26 cellular contexts compared by ENCODE assay signal in genomic region chr15:80735344-80735743, GRCh38. TPM values are rescaled to one million over a fixed set of nuclear protein-coding genes. Genes with fewer than 3 reads are reported as not detected.
DNase-seq lines count a peak whose midpoint lies in the region; ATAC-seq, FAIRE-seq and TF ChIP-seq lines count a peak whose summit lies in the region.
"Had no signal": no experiment of that assay in that cellular context is flagged by ENCODE, and none has a peak within 500 bp of the region (broad histone marks: within the 10 kb centered on the region; RNA-seq: fewer than 3 reads in every experiment).

No MANE protein-coding gene starts in this region.

- H3K4me1 Mint-ChIP-seq in nephron progenitor cell (peaks cover 66% of the 10 kb centered on the region), type B pancreatic cell (ENCODE audit: unreplicated experiment) (peaks cover 43% of the 10 kb centered on the region)
- H3K4me1 Mint-ChIP-seq: CD8-positive, alpha-beta memory T cell had no signal

- H3K27me3 ChIP-seq in H1 (replicated peaks in 1 of 4; ENCODE audit: control insufficient read depth in 3 of 4, extremely low read depth in 1 of 4, insufficient read depth in 3 of 4, low read length in 3 of 4), result no peaks in the 10 kb centered on the region
- H3K27me3 ChIP-seq: BE2C; BLaER1 treated with 17β-estradiol and CSF1 and Interleukin-3, amounts not matched to agents 10 nM and 100 nM had no signal

- H3K27me3 Mint-ChIP-seq in nephron progenitor cell (ENCODE audit: low read depth, poor library complexity), result peaks cover 4% of the 10 kb centered on the region
- H3K27me3 Mint-ChIP-seq in type B pancreatic cell, result no peaks in the 10 kb centered on the region
- H3K27me3 Mint-ChIP-seq: CD4-positive, alpha-beta T cell; CD8-positive, alpha-beta memory T cell had no signal

- no peak for TF ChIP-seq POLR2A in H1 (IDR thresholded peaks at IDR 0.05; ENCODE audit: control extremely low read depth in 1 of 2, low read depth in 2 of 2, low read length in 2 of 2)

- no peaks in the 10 kb centered on the region for H3K23me2 ChIP-seq in H1 (ENCODE audit: low read depth, low read length)

- H3K18ac ChIP-seq in H1 (ENCODE audit: extremely low read depth, low read length), result no peak overlapping the region

- H4K8ac ChIP-seq in H1 (ENCODE audit: extremely low read depth, insufficient read depth, low read length), result 0 out of 2 replicates have a peak overlapping the region, but pooled peaks have one; percentile 21

- H3K4me3 Mint-ChIP-seq in nephron progenitor cell (peak overlapping the region; percentile 19), type B pancreatic cell (peak overlapping the region; percentile 39)
- H3K4me3 Mint-ChIP-seq: CD14-positive monocyte; CD4-positive, alpha-beta T cell; CD8-positive, alpha-beta memory T cell had no signal

- no peak overlapping the region for H3K27ac ChIP-seq in HEK293 (ENCODE audit: extremely low read depth, low read depth, low read length)
- H3K27ac ChIP-seq in H1 (ENCODE audit: low read depth, low read length), result no peak overlapping the region
- H3K27ac ChIP-seq: A549; BLaER1 treated with 17β-estradiol and CSF1 and Interleukin-3, amounts not matched to agents 10 nM and 100 nM; GM23248 had no signal

- H2BK120ac ChIP-seq in H1 (replicated peaks; ENCODE audit: low read depth, low read length), result no peak overlapping the region

- H3K79me2 ChIP-seq in H1 (ENCODE audit: control insufficient read depth in 1 of 2, insufficient read depth in 2 of 2, low read length in 2 of 2), result peaks cover 0 to 11% of the 10 kb centered on the region in 2 experiments; a peak in 1 of 4 replicates

- peak overlapping the region; percentile 81 for H3K27ac Mint-ChIP-seq in nephron progenitor cell
- no peak overlapping the region for H3K27ac Mint-ChIP-seq in type B pancreatic cell
- H3K27ac Mint-ChIP-seq: CD14-positive monocyte; CD4-positive, alpha-beta T cell; CD8-positive, alpha-beta memory T cell had no signal

- H3K36me3 Mint-ChIP-seq in nephron progenitor cell (ENCODE audit: low read depth) (peaks cover 28% of the 10 kb centered on the region), type B pancreatic cell (peaks cover 31% of the 10 kb centered on the region)

- no peak overlapping the region for H2AFZ ChIP-seq in H1 (ENCODE audit: low read length)
- H2AFZ ChIP-seq: GM23248 had no signal

- POLR2A ChIA-PET in HEK293 (lab: Yijun Ruan, JAX), result no interaction called here
- POLR2A ChIA-PET in H1 (lab: Charles Lee; ENCODE audit: partially characterized antibody), result no interaction called here

- 88% methylated on average over 8 of the region's 8 CpGs; no CpG with 5 or more reads in 1 of the 2 experiments for whole genome bisulfite sequencing in H1 (ENCODE audit: extremely low coverage in 1 of 2, insufficient coverage in 1 of 2, insufficient read length in 1 of 2, insufficient replicate concordance in 2 of 2, low coverage in 1 of 2, low lambda C conversion rate in 2 of 2, missing lambda C conversion rate in 1 of 2), 2 experiments

- no peak overlapping the region for H3K4ac ChIP-seq in H1 (replicated peaks; ENCODE audit: insufficient read length, low read depth, low read length)

- ATAC-seq in HG03571 (IDR thresholded peaks at IDR 0.05; ENCODE audit: unreplicated experiment), result no peak
- ATAC-seq: A549, GM12878 had no signal

- no peak overlapping the region for H3K4me2 ChIP-seq in H1 (ENCODE audit: insufficient read depth in 1 of 2, low read depth in 2 of 2, low read length in 2 of 2)
- H3K4me2 ChIP-seq: A549; BLaER1 treated with 17β-estradiol and CSF1 and Interleukin-3, amounts not matched to agents 10 nM and 100 nM had no signal

- no peak overlapping the region for H4K91ac ChIP-seq in H1 (replicated peaks; ENCODE audit: insufficient read length, low read length)

- peaks cover 0 to 1% of the 10 kb centered on the region in 2 experiments for H4K20me1 ChIP-seq in H1 (replicated peaks in 1 of 2; ENCODE audit: control insufficient read depth in 1 of 2, insufficient read depth in 2 of 2, low read length in 2 of 2)

- no peak for TF ChIP-seq RAD21 in H1 (IDR thresholded peaks at IDR 0.05 in 1 of 2, conservative IDR thresholded peaks at IDR 0.05 in 1 of 2; ENCODE audit: low read depth in 2 of 2, low read length in 2 of 2)

- no peak overlapping the region for H3K9ac ChIP-seq in H1 (replicated peaks in 1 of 4; ENCODE audit: extremely low read depth in 1 of 4, low read depth in 3 of 4, low read length in 3 of 4)
- H3K9ac ChIP-seq: BLaER1 treated with 17β-estradiol and CSF1 and Interleukin-3, amounts not matched to agents 10 nM and 100 nM; GM23248 had no signal

- H3K79me1 ChIP-seq in H1 (ENCODE audit: low read depth, low read length), result peaks cover 4% of the 10 kb centered on the region

- H2AK5ac ChIP-seq in H1 (ENCODE audit: low read depth, low read length), result no peak overlapping the region

- CTCF ChIA-PET in HEK293 (lab: Yijun Ruan, JAX), result interaction anchor here (0.7 to 1.2 kb wide), 2 partner anchors 218 to 531 kb away, joined by 4 to 5 read pairs; no protein-coding TSS in a partner anchor
- CTCF ChIA-PET in H1 (lab: Charles Lee; ENCODE audit: partially characterized antibody), result interaction anchor here (0.6 kb wide), 1 partner anchor 223 kb away, joined by 4 read pairs; no protein-coding TSS in a partner anchor

- no peak overlapping the region for H2BK5ac ChIP-seq in H1 (ENCODE audit: low read depth, low read length)

- no peak overlapping the region for H2BK12ac ChIP-seq in H1 (ENCODE audit: low read depth, low read length)

- DNase-seq in H1 (ENCODE audit: low read depth in 1 of 2, low spot score in 2 of 2) (no peak), nephron progenitor cell (peak; percentile 14), type B pancreatic cell (ENCODE audit: extremely low spot score, unreplicated experiment) (no peak), RPMI8226 (no peak)
- DNase-seq in activated CD4-positive, alpha-beta T cell treated with anti-CD3 and anti-CD28 coated beads, Interleukin-2, amount 50 U/mL, for 1 hour, result no peak
- DNase-seq: 8988T; ACHN; AML-193; BE2C; CD4-positive, alpha-beta T cell; CD8-positive, alpha-beta memory T cell; DMS 273 treated with DMSO at 0.1 percent for 48 hours; DMS79; EL; GDM1; GM23248 had no signal

- H4K5ac ChIP-seq in H1 (ENCODE audit: insufficient read length, low read depth, low read length), result no peak overlapping the region

- H3K14ac ChIP-seq in H1 (ENCODE audit: insufficient read length), result no peak overlapping the region

- no peak for TF ChIP-seq EP300 in H1 (IDR thresholded peaks at IDR 0.05; ENCODE audit: borderline replicate concordance in 1 of 2, low read depth in 2 of 2, low read length in 2 of 2)

- TF ChIP-seq CTCF in HEK293 (tag by site-specific recombination; IDR thresholded peaks at IDR 0.05), result no peak
- no peak for TF ChIP-seq CTCF in H1 (IDR thresholded peaks at IDR 0.05; ENCODE audit: control extremely low read depth in 1 of 3, insufficient read depth in 1 of 3, low read depth in 1 of 3, low read length in 3 of 3)
- no peak for TF ChIP-seq CTCF in nephron progenitor cell (IDR thresholded peaks at IDR 0.05)
- no peak for TF ChIP-seq CTCF in type B pancreatic cell (conservative IDR thresholded peaks at IDR 0.05)

- H3K4me3 ChIP-seq in HEK293 (ENCODE audit: low read depth, low read length) (no peak overlapping the region), H1 (ENCODE audit: extremely low read depth in 1 of 4, insufficient read depth in 2 of 4, low read depth in 3 of 4, low read length in 4 of 4) (no peak overlapping the region)
- H3K4me3 ChIP-seq: A549; BLaER1 treated with 17β-estradiol and CSF1 and Interleukin-3, amounts not matched to agents 10 nM and 100 nM; GM12878; GM23248; HAP-1 had no signal

- H2BK15ac ChIP-seq in H1 (ENCODE audit: low read length), result no peak overlapping the region

- H3K23ac ChIP-seq in H1 (ENCODE audit: insufficient read length), result no peak overlapping the region

- H3K9me3 ChIP-seq in HEK293 (ENCODE audit: control insufficient read depth, insufficient read depth, low read depth, low read length) (no peaks in the 10 kb centered on the region; the same call in 1 of the 2 replicates), H1 (ENCODE audit: insufficient read depth in 2 of 2, low read depth in 1 of 2, low read length in 1 of 2) (0 out of 4 replicates have a peak, but pooled peaks cover 0 to 4% of the 10 kb centered on the region in 2 experiments)
- H3K9me3 ChIP-seq: A549, BE2C, HAP-1 had no signal

- H3K56ac ChIP-seq in H1 (replicated peaks; ENCODE audit: insufficient read length, low read depth, low read length), result no peak overlapping the region

- no peaks in the 10 kb centered on the region for H3K36me3 ChIP-seq in HEK293 (ENCODE audit: control insufficient read depth in 2 of 2, insufficient read depth in 1 of 2, low read length in 2 of 2)
- no peaks in the 10 kb centered on the region for H3K36me3 ChIP-seq in H1 (ENCODE audit: control insufficient read depth in 2 of 4, insufficient read depth in 4 of 4, low read length in 3 of 4)
- H3K36me3 ChIP-seq: BE2C, HAP-1 had no signal

- H3K4me1 ChIP-seq in HEK293 (ENCODE audit: control insufficient read depth, insufficient read depth, low read length) (peaks cover 27% of the 10 kb centered on the region), H1 (replicated peaks in 1 of 4; ENCODE audit: control insufficient read depth in 3 of 4, insufficient read depth in 4 of 4, low read length in 3 of 4) (peaks cover 0 to 6% (median 0%) of the 10 kb centered on the region in 4 experiments; a peak in 2 of 7 replicates)
- H3K4me1 ChIP-seq: A549, BE2C, HAP-1 had no signal

- H2BK20ac ChIP-seq in H1 (ENCODE audit: low read length), result no peak overlapping the region

- no peak for FAIRE-seq in H1 (lab: Jason Lieb, UNC)
- FAIRE-seq: A549, D721Med, GM12878, GM19239, H54 had no signal

- H3K9me3 Mint-ChIP-seq in nephron progenitor cell, result peaks cover 30% of the 10 kb centered on the region
- peaks cover 17% of the 10 kb centered on the region for H3K9me3 Mint-ChIP-seq in type B pancreatic cell

RNA-seq across cellular contexts. Expression of gene ABHD17C, which starts 40.2 kb away (rescaled TPM):
- total RNA-seq in H1 (2021; fragmentation: NEBNext Ultra II Directional; extraction: Animal tissue kit (Norgen Biotek cat#: 25700)), result 29.8 and 31.8 TPM in 2 replicates
- 16.3 and 20.2 TPM in 2 replicates for polyA plus RNA-seq in H1 (2011; rRNA removed)
- 13.7 TPM for polyA plus RNA-seq in H1 (2011; cell fraction: cytosol; rRNA removed)
- polyA plus RNA-seq in H1 (2011; cell fraction: nucleus; rRNA removed), result 9.4 TPM
- 25.3 to 33.2 TPM (median 26.2 TPM) in 4 replicates for polyA plus RNA-seq in H1 (2012, experiment 1 of 2)
- 8.6 TPM for polyA plus RNA-seq in H1 (2012, experiment 2 of 2)
- 12.9 TPM for polyA plus RNA-seq in H1 (2013, experiment 1 of 2)
- 14.3 TPM for polyA plus RNA-seq in H1 (2013, experiment 2 of 2)
- polyA minus RNA-seq in H1 (2011; rRNA and poly(A)+ RNA removed), result 37.3 and 41.7 TPM in 2 replicates
- 11.5 TPM for polyA minus RNA-seq in H1 (2011; cell fraction: cytosol; rRNA and poly(A)+ RNA removed)
- polyA minus RNA-seq in H1 (2011; cell fraction: nucleus; rRNA and poly(A)+ RNA removed), result 15.3 TPM
- total RNA-seq in type B pancreatic cell (ENCODE audit: low replicate concordance), result 41.0 and 66.3 TPM in 2 replicates

RNA-seq across cellular contexts. Expression of gene CEMIP, which starts 43.8 kb away (rescaled TPM):
- total RNA-seq in H1 (2021; fragmentation: NEBNext Ultra II Directional; extraction: Animal tissue kit (Norgen Biotek cat#: 25700)), result 0.60 and 1.8 TPM in 2 replicates
- polyA plus RNA-seq in H1 (2011; rRNA removed), result 0.11 and 0.16 TPM in 2 replicates
- 0.40 TPM for polyA plus RNA-seq in H1 (2011; cell fraction: cytosol; rRNA removed)
- 0.37 TPM for polyA plus RNA-seq in H1 (2011; cell fraction: nucleus; rRNA removed)
- polyA plus RNA-seq in H1 (2012, experiment 1 of 2), result 1.2 to 1.6 TPM (median 1.3 TPM) in 4 replicates
- polyA plus RNA-seq in H1 (2012, experiment 2 of 2), result 0.24 TPM
- 2.0 TPM for polyA plus RNA-seq in H1 (2013, experiment 1 of 2)
- 1.8 TPM for polyA plus RNA-seq in H1 (2013, experiment 2 of 2)
- 0.20 and 0.88 TPM in 2 replicates for polyA minus RNA-seq in H1 (2011; rRNA and poly(A)+ RNA removed)
- not detected for polyA minus RNA-seq in H1 (2011; cell fraction: cytosol; rRNA and poly(A)+ RNA removed)
- polyA minus RNA-seq in H1 (2011; cell fraction: nucleus; rRNA and poly(A)+ RNA removed), result 1.00 TPM
- 5.1 and 16.4 TPM in 2 replicates for total RNA-seq in type B pancreatic cell (ENCODE audit: low replicate concordance)
- total RNA-seq: CD4-positive, alpha-beta T cell; CD8-positive, alpha-beta memory T cell had no signal
- polyA plus RNA-seq: CD14-positive monocyte; CD8-positive, alpha-beta memory T cell had no signal
